ENCODE assay signal across 1 cellular context in genomic region chr9:91191443-91192378, GRCh38.
TF ChIP-seq lines count a peak whose summit lies in the region.

No MANE protein-coding gene starts in this region.

TF ChIP-seq in WTC11, 78 proteins besides CTCF, POLR2A, EP300 and RAD21 (continued from another document):
- TF ChIP-seq ZNF532 (CRISPR knock-in tag; IDR thresholded peaks at IDR 0.05; ENCODE audit: borderline replicate concordance) (no peak), ZMAT4 (CRISPR knock-in tag; IDR thresholded peaks at IDR 0.05) (no peak), SMAD4 (CRISPR knock-in tag; IDR thresholded peaks at IDR 0.05) (no peak), TEAD1 (CRISPR knock-in tag; IDR thresholded peaks at IDR 0.05) (no peak), ATF6 (CRISPR knock-in tag; IDR thresholded peaks at IDR 0.05) (no peak), EMX1 (CRISPR knock-in tag; IDR thresholded peaks at IDR 0.05) (no peak), JAZF1 (CRISPR knock-in tag; IDR thresholded peaks at IDR 0.05) (no peak), TEAD4 (CRISPR knock-in tag; IDR thresholded peaks at IDR 0.05) (no peak)
